In the genomic region with DNA sequence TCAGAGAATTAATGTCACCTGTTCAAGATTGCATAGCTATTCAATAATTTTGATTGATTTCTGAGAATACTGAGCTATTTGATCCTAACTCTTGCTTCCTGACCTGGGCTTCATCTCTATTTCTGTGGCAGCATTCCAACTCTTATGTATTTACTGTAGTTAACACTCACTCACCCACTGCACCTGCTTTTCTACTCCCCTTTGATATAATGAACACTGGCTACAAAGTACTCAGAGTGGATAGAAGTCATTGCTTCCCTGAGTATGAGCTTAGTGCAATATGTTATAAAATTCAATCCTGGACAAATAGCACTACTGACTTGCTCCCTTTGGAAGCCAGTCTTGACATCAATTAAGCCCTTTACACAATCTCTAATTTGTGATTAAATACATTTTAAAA, we compare ENCODE assay signal across 17 cellular contexts.
"Had no signal": no experiment of that assay in that cellular context is flagged by ENCODE, and none has a peak within 500 bp of the region (broad histone marks: within the 10 kb centered on the region; RNA-seq: fewer than 3 reads in every experiment).

No MANE protein-coding gene starts in this region.

- DNase-seq: activated CD4-positive, alpha-beta T cell treated with anti-CD3 and anti-CD28 coated beads, Interleukin-2, amount 50 U/mL, for 4 hours; activated CD4-positive, CD25-positive, alpha-beta regulatory T cell treated with anti-CD3 and anti-CD28 coated beads, Interleukin-2, amount 50 U/mL, for 72 hours; activated naive CD4-positive, alpha-beta T cell treated with Interleukin-2 at 50 U/mL for 16 hours; anterior cingulate cortex; brain microvascular endothelial cell; effector CD4-positive, alpha-beta T cell; foreskin fibroblast; glutamatergic neuron; hypothalamus; kidney; left ventricle myocardium inferior; naive thymus-derived CD8-positive, alpha-beta T cell; stimulated activated CD4-positive, alpha-beta T cell treated with anti-CD3 and anti-CD28 coated beads, Interleukin-12 subunit alpha, Interleukin-12 subunit beta, amount 100 ng/mL, for 4 hours; stimulated activated CD4-positive, alpha-beta T cell treated with anti-CD3 and anti-CD28 coated beads, Interleukin-2, amount 100 ng/mL, for 24 hours; uterus had no signal

- ATAC-seq: activated T-helper 17 cell treated with anti-CD3 and anti-CD28 coated beads, Interleukin-2, amount 50 U/mL, for 72 hours; naive thymus-derived CD8-positive, alpha-beta T cell; stimulated activated effector memory CD8-positive, alpha-beta T cell treated with anti-CD3 and anti-CD28 coated beads, Interleukin-12 subunit alpha, Interleukin-12 subunit beta, amount 100 ng/mL, for 72 hours had no signal
